8 cellular contexts compared by ENCODE assay signal in the genomic region with DNA sequence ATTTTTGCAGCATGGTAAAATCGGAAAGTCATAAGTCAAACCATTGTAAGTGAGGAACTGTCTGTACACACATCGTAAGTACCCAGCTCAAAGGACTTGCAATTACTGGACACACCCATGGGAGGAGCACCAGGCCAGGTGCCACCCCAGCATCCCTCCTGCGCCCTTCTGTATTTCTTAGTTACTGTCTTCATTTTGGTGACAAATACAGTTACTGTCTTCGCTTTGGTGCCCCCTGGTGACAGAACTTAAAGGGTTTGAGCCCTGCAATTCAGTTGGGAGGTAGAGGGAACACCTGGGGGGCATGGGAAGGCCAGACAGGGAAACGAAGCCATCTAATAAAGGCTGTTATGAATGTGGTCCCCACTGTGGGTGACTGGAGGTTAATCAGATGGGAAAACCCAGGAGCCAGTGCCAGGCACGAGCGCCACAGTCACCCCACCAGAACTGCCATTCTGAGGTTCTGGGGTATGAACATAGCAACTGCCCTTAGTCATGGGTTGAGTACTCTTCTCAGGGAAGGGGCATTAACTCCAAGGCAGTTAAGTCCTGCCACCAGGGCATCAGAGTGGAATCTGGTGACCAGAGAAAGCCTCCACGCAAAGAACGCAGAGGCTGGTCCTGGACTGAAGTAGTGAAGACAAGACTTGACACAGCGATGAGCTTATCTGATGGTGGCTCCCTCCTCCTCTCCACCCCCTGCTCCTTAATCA.
DNase-seq lines count a peak whose midpoint lies in the region; ATAC-seq and TF ChIP-seq lines count a peak whose summit lies in the region.

No MANE protein-coding gene starts in this region.

- TF ChIP-seq POLR2A in spleen (IDR thresholded peaks at IDR 0.05) = no peak

- H3K36me3 ChIP-seq in spleen = no peaks in the 10 kb centered on the region

- ATAC-seq in GM18868 (IDR thresholded peaks at IDR 0.05; ENCODE audit: unreplicated experiment) (no peak), GM18861 (IDR thresholded peaks at IDR 0.05; ENCODE audit: unreplicated experiment) (no peak)

- H3K27me3 ChIP-seq in spleen (replicated peaks in 1 of 7) = peaks cover 0 to 73% (median 0%) of the 10 kb centered on the region in 7 donors

- peak; percentile 68 for DNase-seq in activated effector memory CD4-positive, alpha-beta T cell treated with anti-CD3 and anti-CD28 coated beads, Interleukin-2, amount 50 U/mL, for 16 hours
- no peak for DNase-seq in activated effector memory CD4-positive, alpha-beta T cell treated with Interleukin-2 at 50 U/mL for 16 hours
- peak; percentile 80 for DNase-seq in NAMALWA (ENCODE audit: low spot score)
- peak; percentile 22 for DNase-seq in activated CD4-positive, alpha-beta T cell treated with anti-CD3 and anti-CD28 coated beads, Interleukin-2, amount 50 U/mL, for 1 hour
- peak; percentile 24 for DNase-seq in fibroblast of peridontal ligament (ENCODE audit: extremely low read depth)
- DNase-seq in spleen = peak; percentile 29

- TF ChIP-seq CTCF in spleen (IDR thresholded peaks at IDR 0.05 in 8 of 11, conservative IDR thresholded peaks at IDR 0.05 in 3 of 11) = peak in 8 of 11 experiments; percentile 5 to 48 (median 34)

- no peak overlapping the region for H3K4me3 ChIP-seq in spleen

- no peak overlapping the region for H3K27ac ChIP-seq in spleen

- no peaks in the 10 kb centered on the region for H3K4me1 ChIP-seq in spleen

- intact Hi-C loops in spleen (cut with DNase I; ENCODE audit: low total_unique reads) = no loop called here

- H3K9me3 ChIP-seq in spleen = no peaks in the 10 kb centered on the region

- WGBS in spleen, 5 donors = 65 to 70% (median 67%) methylated on average over 10 of the region's 10 CpGs
